Comparison of ENCODE assay signal across 20 cellular contexts in the genomic region with DNA sequence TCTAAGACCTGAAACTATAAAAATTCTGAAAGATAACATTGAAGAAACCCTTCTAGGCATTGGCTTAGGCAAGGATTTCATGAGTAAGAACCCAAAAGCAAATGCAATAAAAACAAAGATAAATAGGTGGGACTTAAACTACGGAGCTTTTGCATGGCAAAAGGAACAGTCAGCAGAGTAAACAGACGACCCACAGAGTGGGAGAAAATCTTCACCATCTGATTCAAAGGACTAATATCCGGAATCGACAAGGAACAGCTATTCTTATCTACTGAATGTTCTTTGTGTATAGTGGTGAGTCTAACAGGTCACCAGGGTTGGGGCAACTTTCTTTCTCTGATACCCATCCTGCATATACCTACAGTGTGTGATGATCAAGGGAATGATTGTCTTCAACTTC.
"Had no signal": no experiment of that assay in that cellular context is flagged by ENCODE, and none has a peak within 500 bp of the region (broad histone marks: within the 10 kb centered on the region; RNA-seq: fewer than 3 reads in every experiment).

No MANE protein-coding gene starts in this region.

- H3K27me3 Mint-ChIP-seq: naive thymus-derived CD8-positive, alpha-beta T cell; stimulated activated memory B cell treated with anti-CD40 and anti-IgM and Interleukin-4, amounts not matched to agents 10 μg/mL and 1 μg/mL and 100 μg/mL, for 72 hours; stimulated activated naive CD8-positive, alpha-beta T cell treated with anti-CD3 and anti-CD28 coated beads, Interleukin-15, Interleukin-2, amounts not matched to agents 100 ng/mL and 50 ng/mL, for 24 hours had no signal

- H3K9me3 ChIP-seq: colonic mucosa, mucosa of descending colon, neutrophil, pancreas, psoas muscle, right lobe of liver, tibial artery, upper lobe of left lung, uterus had no signal

- H3K4me1 Mint-ChIP-seq: stimulated activated memory B cell treated with anti-CD40 and anti-IgM and Interleukin-4, amounts not matched to agents 10 μg/mL and 1 μg/mL and 100 μg/mL, for 72 hours had no signal

- H3K4me3 ChIP-seq: colonic mucosa, mucosa of descending colon, pancreas, psoas muscle, right lobe of liver, tibial artery, upper lobe of left lung, uterus had no signal

- H3K27me3 ChIP-seq: colonic mucosa, foreskin keratinocyte, neutrophil, pancreas, right lobe of liver, tibial artery, upper lobe of left lung, uterus had no signal

- H3K4me1 ChIP-seq: colonic mucosa, foreskin keratinocyte, pancreas, right lobe of liver, upper lobe of left lung, uterus had no signal

- H3K27ac ChIP-seq: colonic mucosa, foreskin keratinocyte, neutrophil, pancreas, psoas muscle, right lobe of liver, tibial artery, upper lobe of left lung, uterus had no signal

- DNase-seq: colonic mucosa; dermis blood vessel endothelial cell; erythroblast; foreskin keratinocyte; islet precursor cell; mammary epithelial cell; mucosa of descending colon; naive thymus-derived CD8-positive, alpha-beta T cell; pancreas; psoas muscle; retina; right lobe of liver; stimulated activated CD4-positive, alpha-beta T cell treated with anti-CD3 and anti-CD28 coated beads, Interleukin-4, amount 100 ng/mL, for 24 hours; tibial artery; upper lobe of left lung; uterus had no signal

- FAIRE-seq: endothelial cell of umbilical vein had no signal

- H3K4me3 Mint-ChIP-seq: naive thymus-derived CD8-positive, alpha-beta T cell; stimulated activated memory B cell treated with anti-CD40 and anti-IgM and Interleukin-4, amounts not matched to agents 10 μg/mL and 1 μg/mL and 100 μg/mL, for 72 hours; stimulated activated naive CD8-positive, alpha-beta T cell treated with anti-CD3 and anti-CD28 coated beads, Interleukin-15, Interleukin-2, amounts not matched to agents 100 ng/mL and 50 ng/mL, for 24 hours had no signal

- H3K36me3 ChIP-seq: colonic mucosa, neutrophil, pancreas, right lobe of liver, upper lobe of left lung, uterus had no signal

- H3K27ac Mint-ChIP-seq: naive thymus-derived CD8-positive, alpha-beta T cell; stimulated activated memory B cell treated with anti-CD40 and anti-IgM and Interleukin-4, amounts not matched to agents 10 μg/mL and 1 μg/mL and 100 μg/mL, for 72 hours; stimulated activated naive CD8-positive, alpha-beta T cell treated with anti-CD3 and anti-CD28 coated beads, Interleukin-15, Interleukin-2, amounts not matched to agents 100 ng/mL and 50 ng/mL, for 24 hours had no signal

- H3K9me3 Mint-ChIP-seq: stimulated activated memory B cell treated with anti-CD40 and anti-IgM and Interleukin-4, amounts not matched to agents 10 μg/mL and 1 μg/mL and 100 μg/mL, for 72 hours; stimulated activated naive CD8-positive, alpha-beta T cell treated with anti-CD3 and anti-CD28 coated beads, Interleukin-15, Interleukin-2, amounts not matched to agents 100 ng/mL and 50 ng/mL, for 24 hours had no signal
